16 cellular contexts compared by ENCODE assay signal in the genomic region with DNA sequence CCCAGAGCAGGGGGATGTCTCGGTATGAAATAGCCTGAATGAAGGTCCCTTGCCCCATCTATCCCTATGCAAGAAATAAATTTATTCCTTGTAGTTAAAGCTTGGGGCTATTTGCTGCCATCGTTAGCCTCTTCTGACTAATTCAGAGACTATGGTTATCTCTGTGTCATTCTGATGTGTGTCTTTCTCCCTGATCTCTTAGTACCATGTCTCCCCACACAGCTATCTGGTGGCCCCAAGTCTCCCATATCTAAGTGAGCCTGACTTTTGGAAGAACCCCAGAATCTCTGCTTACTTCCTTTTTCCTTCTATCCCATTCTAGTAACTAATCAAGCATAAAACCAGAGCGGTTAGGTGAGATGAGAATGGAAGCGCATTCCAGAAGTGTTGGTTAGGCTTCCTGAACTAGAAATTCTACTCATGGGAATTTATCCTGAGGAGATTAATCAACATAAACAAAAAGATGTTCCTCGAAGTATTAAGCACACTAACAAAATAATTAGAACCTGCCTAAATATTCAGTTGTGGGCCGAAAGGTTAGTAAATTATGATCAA.
DNase-seq lines count a peak whose midpoint lies in the region; ATAC-seq and TF ChIP-seq lines count a peak whose summit lies in the region.
"Had no signal": no experiment of that assay in that cellular context is flagged by ENCODE, and none has a peak within 500 bp of the region (broad histone marks: within the 10 kb centered on the region; RNA-seq: fewer than 3 reads in every experiment).

No MANE protein-coding gene starts in this region.

- intact Hi-C loops in CD8-positive, alpha-beta T cell (cut with DNase I, micrococcal nuclease) = no loop called here

- H3K9me3 Mint-ChIP-seq in activated T-cell treated with anti-CD3 and anti-CD28 coated beads, Interleukin-2, amount 50 U/mL, for 72 hours = no peaks in the 10 kb centered on the region
- no peaks in the 10 kb centered on the region for H3K9me3 Mint-ChIP-seq in activated naive CD8-positive, alpha-beta T cell treated with anti-CD3 and anti-CD28 coated beads, Interleukin-2, amount 50 U/mL, for 24 hours
- no peaks in the 10 kb centered on the region for H3K9me3 Mint-ChIP-seq in CD8-positive, alpha-beta T cell

- POLR2A ChIA-PET in CD8-positive, alpha-beta T cell (lab: Charles Lee) = no interaction called here

- peak; percentile 72 to 75 for ATAC-seq in activated T-cell treated with anti-CD3 and anti-CD28 coated beads, Interleukin-2, amount 50 U/mL, for 72 hours (replicated peaks in 1 of 2)
- peak; percentile 21 for ATAC-seq in HG02759 (IDR thresholded peaks at IDR 0.05; ENCODE audit: unreplicated experiment)
- peak; percentile 71 for ATAC-seq in activated naive CD8-positive, alpha-beta T cell treated with anti-CD3 and anti-CD28 coated beads, Interleukin-2, amount 50 U/mL, for 24 hours
- ATAC-seq in stimulated activated naive CD8-positive, alpha-beta T cell treated with anti-CD3 and anti-CD28 coated beads, Interleukin-15, Interleukin-2, amounts not matched to agents 100 U/mL and 50 U/mL, for 24 hours = peak; percentile 57
- no peak for ATAC-seq in CD8-positive, alpha-beta T cell
- ATAC-seq: pancreas had no signal

- CTCF ChIA-PET in CD8-positive, alpha-beta T cell (lab: Charles Lee) = no interaction called here

- H3K4me3 Mint-ChIP-seq in activated T-cell treated with anti-CD3 and anti-CD28 coated beads, Interleukin-2, amount 50 U/mL, for 72 hours = peak overlapping the region; percentile 37 to 47
- H3K4me3 Mint-ChIP-seq in activated naive CD8-positive, alpha-beta T cell treated with anti-CD3 and anti-CD28 coated beads, Interleukin-2, amount 50 U/mL, for 24 hours = no peak overlapping the region
- H3K4me3 Mint-ChIP-seq in CD8-positive, alpha-beta T cell = no peak overlapping the region

- no peaks in the 10 kb centered on the region for H3K36me3 ChIP-seq in CD8-positive, alpha-beta T cell (ENCODE audit: insufficient read depth, low read length)
- H3K36me3 ChIP-seq: pancreas, thoracic aorta had no signal

- H3K4me1 ChIP-seq in CD8-positive, alpha-beta T cell (ENCODE audit: insufficient read depth, low read length) = peaks cover 7% of the 10 kb centered on the region

- H3K27me3 Mint-ChIP-seq in activated T-cell treated with anti-CD3 and anti-CD28 coated beads, Interleukin-2, amount 50 U/mL, for 72 hours (ENCODE audit: low read depth) = peaks cover 13% of the 10 kb centered on the region
- H3K27me3 Mint-ChIP-seq in activated naive CD8-positive, alpha-beta T cell treated with anti-CD3 and anti-CD28 coated beads, Interleukin-2, amount 50 U/mL, for 24 hours = peaks cover 2% of the 10 kb centered on the region
- no peaks in the 10 kb centered on the region for H3K27me3 Mint-ChIP-seq in CD8-positive, alpha-beta T cell (ENCODE audit: low read depth)
- H3K27me3 Mint-ChIP-seq: activated naive CD8-positive, alpha-beta T cell had no signal

- no peaks in the 10 kb centered on the region for H3K36me3 Mint-ChIP-seq in activated T-cell treated with anti-CD3 and anti-CD28 coated beads, Interleukin-2, amount 50 U/mL, for 72 hours (ENCODE audit: insufficient read depth in 2 of 2)
- H3K36me3 Mint-ChIP-seq in activated naive CD8-positive, alpha-beta T cell treated with anti-CD3 and anti-CD28 coated beads, Interleukin-2, amount 50 U/mL, for 24 hours (ENCODE audit: low read depth) = no peaks in the 10 kb centered on the region
- no peaks in the 10 kb centered on the region for H3K36me3 Mint-ChIP-seq in CD8-positive, alpha-beta T cell
- H3K36me3 Mint-ChIP-seq: activated naive CD8-positive, alpha-beta T cell had no signal

- H3K27ac Mint-ChIP-seq in activated T-cell treated with anti-CD3 and anti-CD28 coated beads, Interleukin-2, amount 50 U/mL, for 72 hours = no peak overlapping the region
- H3K27ac Mint-ChIP-seq in activated naive CD8-positive, alpha-beta T cell treated with anti-CD3 and anti-CD28 coated beads, Interleukin-2, amount 50 U/mL, for 24 hours = no peak overlapping the region
- H3K27ac Mint-ChIP-seq in CD8-positive, alpha-beta T cell = no peak overlapping the region

- TF ChIP-seq CTCF in CD8-positive, alpha-beta T cell (IDR thresholded peaks at IDR 0.05) = no peak

- H3K9me3 ChIP-seq in CD8-positive, alpha-beta T cell (ENCODE audit: low read length) = no peaks in the 10 kb centered on the region
- H3K9me3 ChIP-seq: pancreas, thoracic aorta had no signal

- peaks cover 41% of the 10 kb centered on the region for H3K4me1 Mint-ChIP-seq in activated T-cell treated with anti-CD3 and anti-CD28 coated beads, Interleukin-2, amount 50 U/mL, for 72 hours (ENCODE audit: low read depth)
- peaks cover 33% of the 10 kb centered on the region for H3K4me1 Mint-ChIP-seq in activated naive CD8-positive, alpha-beta T cell treated with anti-CD3 and anti-CD28 coated beads, Interleukin-2, amount 50 U/mL, for 24 hours
- peaks cover 18% of the 10 kb centered on the region for H3K4me1 Mint-ChIP-seq in CD8-positive, alpha-beta T cell (ENCODE audit: low read depth)

- no peak overlapping the region for H3K27ac ChIP-seq in CD8-positive, alpha-beta T cell (ENCODE audit: low read depth, low read length)
- H3K27ac ChIP-seq: HL-60, pancreas, thoracic aorta had no signal

- DNase-seq in activated T-cell treated with anti-CD3 and anti-CD28 coated beads, Interleukin-2, amount 50 U/mL, for 72 hours = no peak
- no peak for DNase-seq in activated T-cell treated with anti-CD3 and anti-CD28 coated beads for 4 hours
- DNase-seq in activated naive CD8-positive, alpha-beta T cell treated with anti-CD3 and anti-CD28 coated beads, Interleukin-2, amount 50 U/mL, for 24 hours = no peak
- no peak for DNase-seq in stimulated activated naive CD8-positive, alpha-beta T cell treated with anti-CD3 and anti-CD28 coated beads, Interleukin-15, Interleukin-2, amounts not matched to agents 100 U/mL and 50 U/mL, for 24 hours
- no peak for DNase-seq in cerebellum (ENCODE audit: low spot score)
- DNase-seq in effector CD8-positive, alpha-beta T cell (lab: John Stamatoyannopoulos, UW) = no peak
- no peak for DNase-seq in CD8-positive, alpha-beta T cell
- DNase-seq: erythroblast, glutamatergic neuron, NCI-H2029, pancreas, T-helper 9 cell had no signal

- H3K4me3 ChIP-seq in CD8-positive, alpha-beta T cell (ENCODE audit: low read depth, low read length) = no peak overlapping the region
- H3K4me3 ChIP-seq: pancreas, thoracic aorta had no signal

- H3K27me3 ChIP-seq in CD8-positive, alpha-beta T cell (ENCODE audit: insufficient read depth, low read length) = no peaks in the 10 kb centered on the region
- H3K27me3 ChIP-seq: pancreas had no signal

Comparison
In these comparisons a context has a peak if more than half of its experiments do, and no peak if none do; other contexts are left out.
1. H3K4me3 Mint-ChIP-seq: peak in activated T-cell treated with anti-CD3 and anti-CD28 coated beads, Interleukin-2, amount 50 U/mL, for 72 hours (2 of 2); none in activated naive CD8-positive, alpha-beta T cell treated with anti-CD3 and anti-CD28 coated beads, Interleukin-2, amount 50 U/mL, for 24 hours (single experiment) and CD8-positive, alpha-beta T cell (single experiment).